16 cellular contexts compared by ENCODE assay signal in the genomic region with DNA sequence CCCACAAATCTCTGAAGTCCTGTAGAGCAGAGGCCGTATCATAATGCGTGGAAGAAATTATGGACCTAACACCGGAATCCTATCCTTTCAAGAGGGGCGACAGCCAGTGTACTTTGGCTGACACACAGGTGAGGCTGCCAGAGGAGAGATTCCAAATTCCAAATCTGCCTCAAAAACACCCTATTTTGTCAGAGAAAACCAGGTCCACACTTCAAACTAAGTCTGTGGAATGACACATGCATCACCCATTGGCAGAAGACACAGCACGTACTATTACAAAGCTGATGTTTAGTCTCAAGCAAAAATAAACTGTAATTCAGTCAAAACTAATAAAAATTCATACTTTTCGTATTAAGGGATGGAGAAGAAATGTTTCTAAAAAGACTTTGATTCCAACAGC.
DNase-seq lines count a peak whose midpoint lies in the region; ATAC-seq and TF ChIP-seq lines count a peak whose summit lies in the region.
"Had no signal": no experiment of that assay in that cellular context is flagged by ENCODE, and none has a peak within 500 bp of the region (broad histone marks: within the 10 kb centered on the region; RNA-seq: fewer than 3 reads in every experiment).

No MANE protein-coding gene starts in this region.

- no peaks in the 10 kb centered on the region for H3K9me3 ChIP-seq in right cardiac atrium (ENCODE audit: control insufficient read depth, low read length)
- no peaks in the 10 kb centered on the region for H3K9me3 ChIP-seq in esophagus squamous epithelium
- H3K9me3 ChIP-seq in aorta (ENCODE audit: control insufficient read depth, low read length), result no peaks in the 10 kb centered on the region

- peak overlapping the region; percentile 70 for H3K27ac ChIP-seq in right cardiac atrium (ENCODE audit: low read length)
- H3K27ac ChIP-seq in esophagus squamous epithelium, result peak overlapping the region; percentile 15 to 88 (median 85)
- peak overlapping the region; percentile 19 for H3K27ac ChIP-seq in rectal smooth muscle tissue (ENCODE audit: low read depth, low read length)
- peak overlapping the region; percentile 87 to 89 for H3K27ac ChIP-seq in aorta (ENCODE audit: low read depth in 1 of 2, low read length in 2 of 2)

- in situ Hi-C loops in KBM-7 (cut with MboI; ENCODE audit: low pct_unique_long_range_greater_than_20kb, low sequenced_read_pairs), result no loop called here

- H3K4me1 ChIP-seq in right cardiac atrium (ENCODE audit: control insufficient read depth, insufficient read depth, low read length) (peaks cover 2% of the 10 kb centered on the region), esophagus squamous epithelium (peaks cover 16 to 49% (median 31%) of the 10 kb centered on the region in 3 donors), rectal smooth muscle tissue (ENCODE audit: control insufficient read depth, insufficient read depth, low read length) (no peaks in the 10 kb centered on the region), aorta (ENCODE audit: control insufficient read depth in 1 of 2, insufficient read depth in 2 of 2, low read length in 2 of 2) (peaks cover 6% of the 10 kb centered on the region in 2 donors)

- H3K9ac ChIP-seq in rectal smooth muscle tissue (ENCODE audit: low read length), result no peak overlapping the region

- DNase-seq in right cardiac atrium (no peak), left ventricle myocardium superior (no peak), esophagus squamous epithelium (lab: John Stamatoyannopoulos, UW) (no peak), aorta (no peak), KBM-7 (no peak), mucosa of gallbladder (ENCODE audit: low spot score) (no peak), NCI-H524 (lab: John Stamatoyannopoulos, UW) (no peak)
- DNase-seq: activated naive CD8-positive, alpha-beta T cell treated with anti-CD3 and anti-CD28 coated beads, Interleukin-2, amount 50 U/mL, for 24 hours; CD8-positive, alpha-beta memory T cell; kidney; NCI-H1105; NCI-H2171 treated with DMSO at 0.1 percent for 48 hours; occipital lobe; small intestine had no signal

- no peak for TF ChIP-seq POLR2A in esophagus squamous epithelium (IDR thresholded peaks at IDR 0.05)

- no peak for TF ChIP-seq CTCF in esophagus squamous epithelium (IDR thresholded peaks at IDR 0.05)

- WGBS in right cardiac atrium, result 65% methylated on average over 6 of the region's 6 CpGs
- whole genome bisulfite sequencing in esophagus squamous epithelium, 2 donors, result 77 to 83% methylated on average over 3 to 6 of the region's 6 CpGs
- WGBS in aorta, 2 donors, result 4 to 12% methylated on average over 6 of the region's 6 CpGs

- ATAC-seq in right cardiac atrium (no peak), left ventricle myocardium superior (no peak), aorta (ENCODE audit: low FRiP score) (peak; percentile 51)
- ATAC-seq: activated naive CD8-positive, alpha-beta T cell treated with anti-CD3 and anti-CD28 coated beads, Interleukin-2, amount 50 U/mL, for 24 hours; K562 had no signal

- H3K4me3 ChIP-seq in right cardiac atrium (ENCODE audit: low read length), result no peak overlapping the region
- H3K4me3 ChIP-seq in esophagus squamous epithelium, result no peak overlapping the region
- H3K4me3 ChIP-seq in rectal smooth muscle tissue (ENCODE audit: low read length), result no peak overlapping the region
- no peak overlapping the region for H3K4me3 ChIP-seq in aorta (ENCODE audit: low read length in 2 of 2)
- H3K4me3 ChIP-seq: K562 had no signal

- H3K27me3 ChIP-seq in right cardiac atrium (ENCODE audit: control insufficient read depth, insufficient read depth), result no peaks in the 10 kb centered on the region
- no peaks in the 10 kb centered on the region for H3K27me3 ChIP-seq in esophagus squamous epithelium
- H3K27me3 ChIP-seq in rectal smooth muscle tissue (ENCODE audit: control insufficient read depth, insufficient read depth, low read length), result no peaks in the 10 kb centered on the region
- H3K27me3 ChIP-seq in aorta (ENCODE audit: control insufficient read depth in 1 of 2, insufficient read depth in 2 of 2, low read length in 1 of 2), result no peaks in the 10 kb centered on the region

- intact Hi-C loops in right cardiac atrium (cut with DNase I), result no loop called here
- intact Hi-C loops in left ventricle myocardium superior (cut with micrococcal nuclease), result no loop called here
- intact Hi-C loops in esophagus squamous epithelium (cut with DNase I), result no loop called here
- intact Hi-C loops in aorta (cut with DNase I), result loop anchor here in 1 of 2 donors (10.0 kb wide), 1 partner anchor 276 kb away; no protein-coding TSS in a partner anchor

- H3K36me3 ChIP-seq in esophagus squamous epithelium (no peaks in the 10 kb centered on the region), rectal smooth muscle tissue (ENCODE audit: control insufficient read depth, insufficient read depth, low read length) (no peaks in the 10 kb centered on the region), aorta (ENCODE audit: control insufficient read depth in 1 of 2, insufficient read depth in 2 of 2, low read length in 1 of 2) (no peaks in the 10 kb centered on the region)

Comparison
In these comparisons a context has a peak if more than half of its experiments do, and no peak if none do; other contexts are left out.
1. H3K27ac ChIP-seq: peak in every context shown above with its lines; median percentile 88 in aorta; 85 in esophagus squamous epithelium; 70 in right cardiac atrium; 19 in rectal smooth muscle tissue.